Comparison of ENCODE assay signal across 8 cellular contexts in the genomic region with DNA sequence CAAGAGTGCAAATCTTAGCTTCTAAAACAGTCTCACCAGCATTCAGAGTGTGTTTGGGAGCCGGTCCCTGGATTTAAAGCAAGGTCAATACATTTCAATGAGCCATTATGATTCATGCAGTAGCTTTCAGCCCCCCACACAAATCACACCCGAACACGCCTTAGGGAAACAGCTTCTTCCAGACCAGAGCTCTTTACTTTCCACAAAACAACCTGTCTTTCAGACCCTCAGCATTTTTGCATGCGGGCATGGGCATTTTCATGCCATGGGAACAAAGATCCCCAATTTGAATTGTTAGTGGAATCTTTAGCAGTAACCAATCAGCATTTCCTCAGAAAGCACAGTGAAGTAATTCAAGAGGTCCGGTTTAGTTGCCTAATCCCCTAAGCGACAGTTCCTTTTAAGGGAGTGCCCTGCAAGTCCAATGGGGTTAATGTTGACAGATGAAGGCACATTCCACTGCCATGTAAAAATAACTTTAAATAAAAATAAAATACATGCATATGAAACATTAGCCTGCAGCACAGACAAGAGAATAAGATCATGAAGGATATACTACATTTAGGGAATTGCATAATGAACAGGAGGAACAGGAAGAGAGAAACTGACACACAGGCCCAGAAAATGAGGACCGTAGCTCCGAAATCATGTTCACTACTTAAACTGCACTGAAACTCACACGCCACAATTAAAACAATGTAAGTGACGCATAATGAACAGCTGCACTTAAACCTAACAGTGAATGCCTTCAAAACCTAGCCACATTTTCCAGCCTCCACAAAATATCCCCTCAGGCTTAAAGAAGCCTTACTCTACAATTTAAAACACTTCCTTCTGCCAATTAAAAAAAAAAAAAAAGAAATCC. TPM values are rescaled to one million over a fixed set of nuclear protein-coding genes. Genes with fewer than 3 reads are reported as not detected.
DNase-seq lines count a peak whose midpoint lies in the region; ATAC-seq and TF ChIP-seq lines count a peak whose summit lies in the region.

No MANE protein-coding gene starts in this region.

- TF ChIP-seq POLR2A in uterus (IDR thresholded peaks at IDR 0.05), result no peak

- peaks cover 85% of the 10 kb centered on the region for H3K79me2 ChIP-seq in mammary epithelial cell (ENCODE audit: insufficient read depth, low read length)

- dilution Hi-C loops in mammary epithelial cell (cut with HindIII; ENCODE audit: low sequenced_read_pairs), result no loop called here

- under 1% methylated on average over 10 of the region's 10 CpGs for WGBS in mammary epithelial cell (ENCODE audit: low coverage, missing lambda C conversion rate)

- peaks cover 2% of the 10 kb centered on the region; the same call in 1 of the 2 replicates for H3K9me3 ChIP-seq in AG04450 (ENCODE audit: control insufficient read depth, insufficient read depth, low read length)
- peaks cover 4% of the 10 kb centered on the region for H3K9me3 ChIP-seq in mammary epithelial cell (replicated peaks; ENCODE audit: insufficient read depth, low read length)
- no peaks in the 10 kb centered on the region for H3K9me3 ChIP-seq in mucosa of descending colon
- no peaks in the 10 kb centered on the region for H3K9me3 ChIP-seq in uterus

- H2AFZ ChIP-seq in mammary epithelial cell (ENCODE audit: low read depth, low read length), result no peak overlapping the region

- H3K9ac ChIP-seq in mammary epithelial cell (ENCODE audit: insufficient read depth, low read length), result peak overlapping the region; percentile 97

- BruUV-seq in mammary epithelial cell (replicated peaks; lab: Mats Ljungman, UMichigan), result no TSS peak

- CTCF ChIA-PET in AG04450 (lab: Charles Lee), result interaction anchor here (0.8 to 1.4 kb wide), 4 partner anchors 10 to 98 kb away, joined by 3 to 7 read pairs (median 5); no protein-coding TSS in a partner anchor
- CTCF ChIA-PET in mammary epithelial cell (lab: Charles Lee; ENCODE audit: low non-redundant PET), result no interaction called here

- H3K4me3 ChIP-seq in AG04450 (ENCODE audit: low read depth, low read length) (peak overlapping the region; percentile 30), mammary epithelial cell (replicated peaks in 1 of 3; ENCODE audit: insufficient read depth in 1 of 3, low read depth in 2 of 3, low read length in 3 of 3) (peak overlapping the region; percentile 26 to 48 (median 36)), mucosa of descending colon (no peak overlapping the region), uterus (no peak overlapping the region)

- intact Hi-C loops in mammary epithelial cell (cut with micrococcal nuclease) (no loop called here), mucosa of descending colon (cut with DNase I, micrococcal nuclease) (no loop called here), uterus (cut with DNase I; ENCODE audit: low total_unique reads) (no loop called here)

- no peaks in the 10 kb centered on the region for H4K20me1 ChIP-seq in mammary epithelial cell (ENCODE audit: insufficient read depth, low read length)

- H3K36me3 ChIP-seq in mammary epithelial cell (ENCODE audit: insufficient read depth, low read length), result no peaks in the 10 kb centered on the region
- no peaks in the 10 kb centered on the region for H3K36me3 ChIP-seq in mucosa of descending colon (ENCODE audit: low read depth)
- no peaks in the 10 kb centered on the region for H3K36me3 ChIP-seq in uterus

- H3K4me1 ChIP-seq in mammary epithelial cell (ENCODE audit: insufficient read depth, low read length) (peaks cover 64% of the 10 kb centered on the region), mucosa of descending colon (ENCODE audit: low read depth) (peaks cover 69% of the 10 kb centered on the region), uterus (peaks cover 0 to 24% of the 10 kb centered on the region in 2 donors)

- ATAC-seq in mucosa of descending colon (peak; percentile 9), HG03196 (IDR thresholded peaks at IDR 0.05; ENCODE audit: unreplicated experiment) (no peak), HG03565 (IDR thresholded peaks at IDR 0.05; ENCODE audit: unreplicated experiment) (no peak)

- H3K27ac ChIP-seq in AG04450 (ENCODE audit: low read depth, low read length) (peak overlapping the region; percentile 76), mammary epithelial cell (ENCODE audit: insufficient read depth, low read depth, low read length) (peak overlapping the region; percentile 99), uterus (peak overlapping the region in 1 of 2 donors; percentile 12)

- no peaks in the 10 kb centered on the region for H3K27me3 ChIP-seq in AG04450 (ENCODE audit: control insufficient read depth, insufficient read depth, low read length)
- H3K27me3 ChIP-seq in mammary epithelial cell (ENCODE audit: insufficient read depth, low read length), result no peaks in the 10 kb centered on the region
- H3K27me3 ChIP-seq in uterus, result no peaks in the 10 kb centered on the region

- H3K4me2 ChIP-seq in mammary epithelial cell (ENCODE audit: insufficient read depth, low read depth, low read length), result peak overlapping the region; percentile 91

- POLR2A ChIA-PET in AG04450 (lab: Yijun Ruan, JAX), result interaction anchor here (0.6 to 1.6 kb wide), 4 partner anchors 8 to 379 kb away, joined by 3 to 9 read pairs (median 4); no protein-coding TSS in a partner anchor

- TF ChIP-seq CTCF in AG04450 (IDR thresholded peaks at IDR 0.05; ENCODE audit: low read depth, low read length) (no peak), mammary epithelial cell (conservative IDR thresholded peaks at IDR 0.05 in 1 of 2, IDR thresholded peaks at IDR 0.05 in 1 of 2; ENCODE audit: extremely low read depth in 1 of 2, insufficient read depth in 1 of 2, low read depth in 1 of 2, low read length in 2 of 2) (no peak), mucosa of descending colon (IDR thresholded peaks at IDR 0.05) (no peak), uterus (IDR thresholded peaks at IDR 0.05) (no peak)

- in situ Hi-C loops in mammary epithelial cell (cut with MboI; ENCODE audit: low sequenced_read_pairs in 2 of 2), result loop anchor here in 1 of 2 donors (25.0 kb wide), 1 partner anchor 345 kb away; the partner anchor contains the start of genes MPHOSPH9 and MTRFR

- DNase-seq in AG04450 (ENCODE audit: low read depth, low spot score) (no peak), LHCN-M2 (ENCODE audit: low read depth) (peak; percentile 94), mammary epithelial cell (peak; percentile 89), mucosa of descending colon (no peak), uterus (no peak), DMS79 treated with DMSO at 0.1 percent for 48 hours (lab: John Stamatoyannopoulos, UW) (no peak)

RNA-seq across cellular contexts. Expression of gene VPS37B, which starts 4.0 kb away (rescaled TPM):
- polyA plus RNA-seq in AG04450 (2011; rRNA removed), result 23.9 and 24.5 TPM in 2 replicates
- polyA minus RNA-seq in AG04450 (2011; rRNA and poly(A)+ RNA removed), result 16.0 and 17.6 TPM in 2 replicates
- 62.8 and 66.0 TPM in 2 replicates for total RNA-seq in LHCN-M2 (2014; rRNA removed)
- polyA plus RNA-seq in LHCN-M2 (2012), result 28.6 TPM
- total RNA-seq in mammary epithelial cell, result 10 to 100 TPM; 30.8 to 60.7 TPM
- 56.7 TPM for polyA plus RNA-seq in mammary epithelial cell
- 35.7 TPM for polyA minus RNA-seq in mammary epithelial cell
- total RNA-seq in mucosa of descending colon, result 100 to 1,000 TPM in 1 of 3 donors, 10 to 100 TPM in 2; 50.7 to 108 (median 81.8) TPM
- 10 to 100 TPM in 3 of 4 donors, 1 to 10 TPM in 1; 3.3 to 21.6 (median 20.2) TPM for total RNA-seq in uterus

RNA-seq across cellular contexts. Expression of gene HIP1R, which starts 56.6 kb away (rescaled TPM):
- polyA plus RNA-seq in AG04450 (2011; rRNA removed) (7.2 and 10.7 TPM in 2 replicates), mammary epithelial cell (22.5 TPM)
- polyA minus RNA-seq in AG04450 (2011; rRNA and poly(A)+ RNA removed), result 11.3 and 20.1 TPM in 2 replicates
- total RNA-seq in LHCN-M2 (2014; rRNA removed) (14.1 and 15.6 TPM in 2 replicates), mammary epithelial cell (10 to 100 TPM; 52.1 to 59.7 TPM), mucosa of descending colon (10 to 100 TPM; 37.8 to 76.5 (median 73.1) TPM), uterus (10 to 100 TPM in 3 of 4 donors, 1 to 10 TPM in 1; 2.9 to 31.3 (median 25.8) TPM)
- polyA plus RNA-seq in LHCN-M2 (2012), result 8.2 TPM
- polyA minus RNA-seq in mammary epithelial cell, result 105 TPM

Comparison
In these comparisons a context has a peak if more than half of its experiments do, and no peak if none do; other contexts are left out.
1. DNase-seq: peak in LHCN-M2 (single experiment) and mammary epithelial cell (single experiment); none in AG04450 (single experiment), mucosa of descending colon (0 of 3), uterus (0 of 2) and DMS79 treated with DMSO at 0.1 percent for 48 hours (single experiment).
2. H3K4me3 ChIP-seq: peak in AG04450 (single experiment) and mammary epithelial cell (3 of 3); none in mucosa of descending colon (single experiment) and uterus (0 of 2).